ENCODE assay signal across 2 cellular contexts in genomic region chr9:133828338-133828997, GRCh38.
TF ChIP-seq lines count a peak whose summit lies in the region.

No MANE protein-coding gene starts in this region.

TF ChIP-seq in HEK293, 187 proteins besides CTCF, POLR2A, EP300 and RAD21 (continued from another document):
- TF ChIP-seq, protein P1, sequence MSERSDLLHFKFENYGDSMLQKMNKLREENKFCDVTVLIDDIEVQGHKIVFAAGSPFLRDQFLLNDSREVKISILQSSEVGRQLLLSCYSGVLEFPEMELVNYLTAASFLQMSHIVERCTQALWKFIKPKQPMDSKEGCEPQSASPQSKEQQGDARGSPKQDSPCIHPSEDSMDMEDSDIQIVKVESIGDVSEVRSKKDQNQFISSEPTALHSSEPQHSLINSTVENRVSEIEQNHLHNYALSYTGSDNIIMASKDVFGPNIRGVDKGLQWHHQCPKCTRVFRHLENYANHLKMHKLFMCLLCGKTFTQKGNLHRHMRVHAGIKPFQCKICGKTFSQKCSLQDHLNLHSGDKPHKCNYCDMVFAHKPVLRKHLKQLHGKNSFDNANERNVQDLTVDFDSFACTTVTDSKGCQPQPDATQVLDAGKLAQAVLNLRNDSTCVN (tag by site-specific recombination; optimal IDR thresholded peaks at IDR 0.05), result no peak
- TF ChIP-seq SCRT1 (tag by site-specific recombination; IDR thresholded peaks at IDR 0.05; ENCODE audit: borderline replicate concordance), result no peak
- TF ChIP-seq ZNF155 (tag by site-specific recombination; IDR thresholded peaks at IDR 0.05), result no peak

TF ChIP-seq in GM12878, 131 proteins besides CTCF, POLR2A, EP300 and RAD21 (continued from another document):
- TF ChIP-seq ZNF687 (IDR thresholded peaks at IDR 0.05) (no peak), SMC3 (IDR thresholded peaks at IDR 0.05; ENCODE audit: borderline replicate concordance, low read length) (no peak), SREBF2 (IDR thresholded peaks at IDR 0.05; ENCODE audit: low read length) (no peak), SIX5 (IDR thresholded peaks at IDR 0.05; ENCODE audit: low read depth, low read length, severe bottlenecking) (no peak), NFIC (IDR thresholded peaks at IDR 0.05; ENCODE audit: low read depth, low read length) (no peak), IKZF1 (conservative IDR thresholded peaks at IDR 0.05) (no peak), FOXM1 (IDR thresholded peaks at IDR 0.05; ENCODE audit: low read depth, low read length) (no peak), ZNF592 (IDR thresholded peaks at IDR 0.05) (no peak)
- TF ChIP-seq, protein P2, sequence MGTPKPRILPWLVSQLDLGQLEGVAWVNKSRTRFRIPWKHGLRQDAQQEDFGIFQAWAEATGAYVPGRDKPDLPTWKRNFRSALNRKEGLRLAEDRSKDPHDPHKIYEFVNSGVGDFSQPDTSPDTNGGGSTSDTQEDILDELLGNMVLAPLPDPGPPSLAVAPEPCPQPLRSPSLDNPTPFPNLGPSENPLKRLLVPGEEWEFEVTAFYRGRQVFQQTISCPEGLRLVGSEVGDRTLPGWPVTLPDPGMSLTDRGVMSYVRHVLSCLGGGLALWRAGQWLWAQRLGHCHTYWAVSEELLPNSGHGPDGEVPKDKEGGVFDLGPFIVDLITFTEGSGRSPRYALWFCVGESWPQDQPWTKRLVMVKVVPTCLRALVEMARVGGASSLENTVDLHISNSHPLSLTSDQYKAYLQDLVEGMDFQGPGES (IDR thresholded peaks at IDR 0.05), result no peak
- TF ChIP-seq, protein P3, sequence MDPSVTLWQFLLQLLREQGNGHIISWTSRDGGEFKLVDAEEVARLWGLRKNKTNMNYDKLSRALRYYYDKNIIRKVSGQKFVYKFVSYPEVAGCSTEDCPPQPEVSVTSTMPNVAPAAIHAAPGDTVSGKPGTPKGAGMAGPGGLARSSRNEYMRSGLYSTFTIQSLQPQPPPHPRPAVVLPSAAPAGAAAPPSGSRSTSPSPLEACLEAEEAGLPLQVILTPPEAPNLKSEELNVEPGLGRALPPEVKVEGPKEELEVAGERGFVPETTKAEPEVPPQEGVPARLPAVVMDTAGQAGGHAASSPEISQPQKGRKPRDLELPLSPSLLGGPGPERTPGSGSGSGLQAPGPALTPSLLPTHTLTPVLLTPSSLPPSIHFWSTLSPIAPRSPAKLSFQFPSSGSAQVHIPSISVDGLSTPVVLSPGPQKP (IDR thresholded peaks at IDR 0.05; ENCODE audit: low read depth, low read length), result no peak
- TF ChIP-seq, protein P4, sequence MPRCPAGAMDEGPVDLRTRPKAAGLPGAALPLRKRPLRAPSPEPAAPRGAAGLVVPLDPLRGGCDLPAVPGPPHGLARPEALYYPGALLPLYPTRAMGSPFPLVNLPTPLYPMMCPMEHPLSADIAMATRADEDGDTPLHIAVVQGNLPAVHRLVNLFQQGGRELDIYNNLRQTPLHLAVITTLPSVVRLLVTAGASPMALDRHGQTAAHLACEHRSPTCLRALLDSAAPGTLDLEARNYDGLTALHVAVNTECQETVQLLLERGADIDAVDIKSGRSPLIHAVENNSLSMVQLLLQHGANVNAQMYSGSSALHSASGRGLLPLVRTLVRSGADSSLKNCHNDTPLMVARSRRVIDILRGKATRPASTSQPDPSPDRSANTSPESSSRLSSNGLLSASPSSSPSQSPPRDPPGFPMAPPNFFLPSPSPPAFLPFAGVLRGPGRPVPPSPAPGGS (IDR thresholded peaks at IDR 0.05; ENCODE audit: borderline replicate concordance, insufficient read depth, low read depth, low read length, poor library complexity, severe bottlenecking), result no peak
TF ChIP-seq in GM12878: peak in this region for 0.
